ENCODE assay signal across 1 cellular context in the genomic region with DNA sequence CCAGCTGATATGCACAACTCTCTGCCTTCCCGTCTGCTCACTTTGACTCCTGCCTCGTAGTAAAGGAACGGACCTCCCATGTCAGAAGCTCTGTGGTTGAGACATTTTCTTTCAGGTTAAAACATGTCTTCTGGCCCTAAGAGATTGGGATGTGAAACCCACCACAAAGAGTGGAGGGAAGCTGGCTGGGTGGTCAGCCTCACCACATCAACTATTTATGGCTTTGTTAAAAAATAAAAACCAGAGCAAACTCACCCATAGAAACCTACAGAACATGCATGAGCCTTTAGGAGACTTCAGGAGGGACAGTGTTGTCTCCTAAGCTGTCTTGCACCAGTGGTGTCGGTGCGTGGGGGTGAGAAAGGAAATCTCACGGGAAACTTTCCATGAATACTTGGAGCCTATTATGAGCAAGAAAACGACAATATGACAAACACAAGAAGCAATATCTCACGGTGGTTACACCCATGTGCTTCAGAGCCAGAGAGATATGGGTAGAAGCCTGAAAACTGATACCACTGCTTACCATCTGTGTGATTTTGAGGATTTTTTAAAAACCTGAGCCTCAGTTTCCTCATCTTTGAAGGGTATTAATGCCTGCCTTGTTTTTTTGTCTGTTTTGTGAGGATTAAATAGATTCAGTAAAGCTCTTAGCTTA.
TF ChIP-seq lines count a peak whose summit lies in the region.

No MANE protein-coding gene starts in this region.

TF ChIP-seq in GM12878, 131 proteins besides CTCF, POLR2A, EP300 and RAD21 (continued from another document):
- TF ChIP-seq EED (IDR thresholded peaks at IDR 0.05; ENCODE audit: low read depth), result peak; percentile 60; the same call in 1 of the 2 replicates
- 0 out of 4 replicates have a peak, but pooled peaks of 1 of the 2 experiments have one; percentile 29 for TF ChIP-seq IKZF2 (IDR thresholded peaks at IDR 0.05)
- no peak for TF ChIP-seq USF1 (IDR thresholded peaks at IDR 0.05; ENCODE audit: borderline replicate concordance, extremely low read length, insufficient read depth, low read depth, low read length)
- TF ChIP-seq CBFB (IDR thresholded peaks at IDR 0.05; ENCODE audit: low read depth), result peak; percentile 71; the same call in 1 of the 2 replicates
- TF ChIP-seq JUNB (IDR thresholded peaks at IDR 0.05), result peak; percentile 31; the same call in 1 of the 2 replicates
- TF ChIP-seq RUNX3 (IDR thresholded peaks at IDR 0.05; ENCODE audit: low read length), result peak; percentile 98
- TF ChIP-seq MEF2A (IDR thresholded peaks at IDR 0.05; ENCODE audit: insufficient read depth, low read depth, low read length), result peak; percentile 71; the same call in 1 of the 2 replicates
- peak; percentile 57; the same call in 1 of the 2 replicates for TF ChIP-seq SPI1 (IDR thresholded peaks at IDR 0.05; ENCODE audit: borderline replicate concordance, insufficient read depth, low read depth, low read length)
- TF ChIP-seq KDM1A (IDR thresholded peaks at IDR 0.05; ENCODE audit: borderline replicate concordance), result no peak
